8 cellular contexts compared by ENCODE assay signal in the genomic region with DNA sequence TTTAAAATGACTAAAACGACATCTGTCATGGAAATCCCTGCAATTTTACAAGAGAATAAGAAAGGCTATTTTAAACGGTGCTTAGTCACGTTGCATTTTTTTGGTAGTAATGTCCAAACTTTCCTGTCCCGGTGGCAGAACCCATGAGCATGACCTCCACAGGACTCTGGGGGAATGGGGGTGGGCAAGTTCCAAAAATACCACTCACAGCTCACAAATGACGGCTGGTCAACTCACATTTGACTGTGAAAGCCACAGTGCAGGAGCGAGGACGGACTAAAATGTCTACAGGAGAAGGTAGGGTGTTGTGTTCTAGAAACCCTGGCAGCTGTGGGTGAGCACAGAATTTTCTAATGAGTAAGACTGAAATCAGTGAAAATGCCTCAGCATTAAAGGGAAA.
DNase-seq lines count a peak whose midpoint lies in the region; ATAC-seq, FAIRE-seq and TF ChIP-seq lines count a peak whose summit lies in the region.
"Not testable (repeated sequence)": the region's sequence is repeated elsewhere in the genome, so short reads cannot be mapped to it uniquely, and the experiment has no call there.

No MANE protein-coding gene starts in this region.

- not testable (repeated sequence) for FAIRE-seq in A549 (lab: Jason Lieb, UNC)

- peaks cover 19% of the 10 kb centered on the region for H3K79me2 ChIP-seq in osteoblast (ENCODE audit: insufficient read depth, low read length)

- peak overlapping the region; percentile 88 for H3K27ac Mint-ChIP-seq in activated CD8-positive, alpha-beta T cell treated with anti-CD3 and anti-CD28 coated beads for 36 hours
- peak overlapping the region; percentile 92 for H3K27ac Mint-ChIP-seq in chondrocyte (ENCODE audit: unreplicated experiment)

- POLR2A ChIA-PET in A549 (lab: Yijun Ruan, JAX); activated CD8-positive, alpha-beta T cell treated with anti-CD3 and anti-CD28 coated beads for 36 hours (lab: Charles Lee): not testable (repeated sequence)

- not testable (repeated sequence) for H3K4me3 ChIP-seq in A549, MG63
- peak overlapping the region; percentile 43 for H3K4me3 ChIP-seq in osteoblast (ENCODE audit: insufficient read depth, low read length)

- 38% methylated on average over 4 of the region's 7 CpGs for WGBS in A549 (ENCODE audit: missing lambda C conversion rate)

- not testable (repeated sequence) for H4K20me1 ChIP-seq in osteoblast (ENCODE audit: insufficient read depth, low read length)

- not testable (repeated sequence) for TF ChIP-seq CTCF in A549 (IDR thresholded peaks at IDR 0.05); activated CD8-positive, alpha-beta T cell treated with anti-CD3 and anti-CD28 coated beads for 36 hours (IDR thresholded peaks at IDR 0.05); chondrocyte (IDR thresholded peaks at IDR 0.05); osteoblast (IDR thresholded peaks at IDR 0.05; ENCODE audit: extremely low read depth, low read depth, low read length)

- intact Hi-C loops in activated CD8-positive, alpha-beta T cell treated with anti-CD3 and anti-CD28 coated beads for 36 hours (cut with micrococcal nuclease): not testable (repeated sequence)

- H3K9me3 Mint-ChIP-seq in activated CD8-positive, alpha-beta T cell treated with anti-CD3 and anti-CD28 coated beads for 36 hours; chondrocyte (ENCODE audit: low read depth): not testable (repeated sequence)

- peak overlapping the region; percentile 43 to 60; a peak in 3 of 6 replicates for H3K27ac ChIP-seq in A549
- peak overlapping the region; percentile 68 for H3K27ac ChIP-seq in osteoblast (ENCODE audit: low read depth, low read length)

- not testable (repeated sequence) for H2AFZ ChIP-seq in osteoblast (ENCODE audit: low read length)

- not testable (repeated sequence) for TF ChIP-seq EP300 in A549 (IDR thresholded peaks at IDR 0.05)

- H3K27me3 Mint-ChIP-seq in activated CD8-positive, alpha-beta T cell treated with anti-CD3 and anti-CD28 coated beads for 36 hours; chondrocyte (ENCODE audit: low read depth): not testable (repeated sequence)

- H3K4me1 ChIP-seq in A549: peaks cover 19% of the 10 kb centered on the region
- H3K4me1 ChIP-seq in osteoblast (ENCODE audit: insufficient read depth, low read length): not testable (repeated sequence)

- TF ChIP-seq POLR2A in A549 (IDR thresholded peaks at IDR 0.05; ENCODE audit: low read length): not testable (repeated sequence)

- not testable (repeated sequence) for H3K36me3 Mint-ChIP-seq in activated CD8-positive, alpha-beta T cell treated with anti-CD3 and anti-CD28 coated beads for 36 hours (ENCODE audit: low read depth); chondrocyte (ENCODE audit: low read depth)

- ATAC-seq in A549 (peak in 1 of 2 experiments; percentile 12; a peak in 2 of 6 replicates), GM18907 (IDR thresholded peaks at IDR 0.05; ENCODE audit: unreplicated experiment) (peak; percentile 69), GM21737 (IDR thresholded peaks at IDR 0.05; ENCODE audit: unreplicated experiment) (peak; percentile 61), HG02938 (IDR thresholded peaks at IDR 0.05; ENCODE audit: unreplicated experiment) (peak; percentile 59)
- ATAC-seq in activated CD8-positive, alpha-beta T cell treated with anti-CD3 and anti-CD28 coated beads for 36 hours: peak; percentile 57

- DNase-seq in A549 (ENCODE audit: low read depth in 1 of 2, low spot score in 1 of 2); chondrocyte (ENCODE audit: low spot score); osteoblast (ENCODE audit: insufficient read length, low spot score, missing footprints): not testable (repeated sequence)
- DNase-seq in MG63: peak; percentile 41
- peak; percentile 25 for DNase-seq in activated CD8-positive, alpha-beta T cell treated with anti-CD3 and anti-CD28 coated beads for 36 hours

- H3K4me2 ChIP-seq in A549 (peak overlapping the region; percentile 80), osteoblast (ENCODE audit: insufficient read depth, low read length) (peak overlapping the region; percentile 72)

- not testable (repeated sequence) for H3K27me3 ChIP-seq in MG63; osteoblast (ENCODE audit: insufficient read depth, low read length)

- H3K9me3 ChIP-seq in A549; MG63; osteoblast (ENCODE audit: low read depth, low read length): not testable (repeated sequence)

- H3K4me3 Mint-ChIP-seq in activated CD8-positive, alpha-beta T cell treated with anti-CD3 and anti-CD28 coated beads for 36 hours: peak overlapping the region; percentile 47
- peak overlapping the region; percentile 61 for H3K4me3 Mint-ChIP-seq in chondrocyte (ENCODE audit: unreplicated experiment)

- H3K36me3 ChIP-seq in MG63; osteoblast (ENCODE audit: insufficient read depth, low read length): not testable (repeated sequence)

- CTCF ChIA-PET in A549 (lab: Yijun Ruan, JAX); activated CD8-positive, alpha-beta T cell treated with anti-CD3 and anti-CD28 coated beads for 36 hours (lab: Charles Lee): not testable (repeated sequence)

- H3K4me1 Mint-ChIP-seq in activated CD8-positive, alpha-beta T cell treated with anti-CD3 and anti-CD28 coated beads for 36 hours (ENCODE audit: low read depth): not testable (repeated sequence)
- peaks cover 19% of the 10 kb centered on the region for H3K4me1 Mint-ChIP-seq in chondrocyte (ENCODE audit: low read depth)

- not testable (repeated sequence) for TF ChIP-seq RAD21 in A549 (conservative IDR thresholded peaks at IDR 0.05 in 1 of 2, IDR thresholded peaks at IDR 0.05 in 1 of 2)
